16 cellular contexts compared by ENCODE assay signal in the genomic region with DNA sequence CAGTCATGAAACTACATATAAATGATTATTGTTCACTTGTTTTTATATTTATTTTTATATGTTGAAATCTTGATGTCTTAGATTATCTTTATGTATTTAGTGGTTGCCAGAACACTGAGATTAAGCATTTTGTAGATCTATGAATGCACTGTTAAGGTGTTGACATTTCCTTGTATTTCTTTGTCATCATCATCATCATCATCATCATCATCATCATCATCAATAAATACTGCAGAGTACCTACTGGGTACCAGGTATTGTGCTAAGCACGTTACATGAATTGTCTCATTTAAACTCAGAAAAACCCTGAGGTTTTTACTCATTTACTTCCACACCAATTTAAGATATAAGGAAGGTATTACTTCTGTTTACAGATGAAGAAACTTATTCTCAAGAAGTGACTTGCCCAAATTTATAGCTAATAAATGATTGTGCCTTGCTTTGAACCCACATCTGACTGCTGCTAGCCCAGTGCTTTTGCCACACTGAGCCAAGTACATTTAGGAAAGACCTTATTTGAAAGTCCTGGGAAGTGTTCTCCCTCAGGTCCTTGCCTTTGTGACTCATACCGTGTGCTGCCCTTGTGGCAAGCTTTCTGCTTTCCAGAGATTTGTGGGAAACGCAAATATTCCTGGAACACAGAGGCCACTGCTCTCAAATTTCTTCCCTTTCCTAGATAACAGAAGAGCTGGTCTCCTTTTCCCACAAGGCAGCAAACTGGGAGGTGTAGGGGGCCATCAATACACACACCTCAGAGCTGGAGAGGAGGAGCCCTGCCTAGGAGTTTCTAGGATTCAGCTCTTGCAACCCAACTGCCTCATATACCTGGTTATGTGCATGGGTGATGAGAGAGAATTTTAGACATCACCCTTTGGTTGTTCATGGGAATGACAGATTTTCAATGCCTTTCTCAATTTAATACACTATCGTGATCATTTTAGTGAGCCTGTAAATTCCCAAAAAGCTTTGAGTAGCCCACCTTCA.
DNase-seq lines count a peak whose midpoint lies in the region; ATAC-seq, FAIRE-seq and TF ChIP-seq lines count a peak whose summit lies in the region.
"Had no signal": no experiment of that assay in that cellular context is flagged by ENCODE, and none has a peak within 500 bp of the region (broad histone marks: within the 10 kb centered on the region; RNA-seq: fewer than 3 reads in every experiment).

No MANE protein-coding gene starts in this region.

- POLR2A ChIA-PET in HepG2 (lab: Yijun Ruan, JAX): no interaction called here

- TF ChIP-seq CTCF in HepG2 (CRISPR knock-in tag; IDR thresholded peaks at IDR 0.05) (no peak), right lobe of liver (IDR thresholded peaks at IDR 0.05) (no peak), CD14-positive monocyte (IDR thresholded peaks at IDR 0.05) (no peak)

- no peak overlapping the region for H3K27ac ChIP-seq in HepG2 (ENCODE audit: extremely low read length, insufficient read depth, low read length)
- H3K27ac ChIP-seq in right lobe of liver: no peak overlapping the region
- H3K27ac ChIP-seq: gastroesophageal sphincter, PC-9 had no signal

- H3K4me1 Mint-ChIP-seq in CD14-positive monocyte: no peaks in the 10 kb centered on the region
- no peaks in the 10 kb centered on the region for H3K4me1 Mint-ChIP-seq in stimulated activated naive B cell treated with anti-CD40 and anti-IgM and Interleukin-4, amounts not matched to agents 10 μg/mL and 1 μg/mL and 100 μg/mL, for 72 hours

- H3K79me2 ChIP-seq in HepG2 (ENCODE audit: insufficient read depth, low read length): no peaks in the 10 kb centered on the region

- H3K27me3 Mint-ChIP-seq in CD14-positive monocyte (ENCODE audit: low read depth in 3 of 3): peaks cover 0 to 1% (median 0%) of the 10 kb centered on the region in 3 donors
- H3K27me3 Mint-ChIP-seq in stimulated activated naive B cell treated with anti-CD40 and anti-IgM and Interleukin-4, amounts not matched to agents 10 μg/mL and 1 μg/mL and 100 μg/mL, for 72 hours: no peaks in the 10 kb centered on the region

- TF ChIP-seq POLR2A in HepG2 (IDR thresholded peaks at IDR 0.05; ENCODE audit: insufficient read depth in 1 of 2, low read depth in 2 of 2, low read length in 2 of 2): no peak
- no peak for TF ChIP-seq POLR2A in right lobe of liver (IDR thresholded peaks at IDR 0.05)

- CTCF ChIA-PET in HepG2 (lab: Yijun Ruan, JAX; ENCODE audit: low intra/inter-chr PET ratio, low total read pairs): no interaction called here

- H3K9me3 ChIP-seq in HepG2 (ENCODE audit: low read length) (no peaks in the 10 kb centered on the region), right lobe of liver (no peaks in the 10 kb centered on the region)
- H3K9me3 ChIP-seq: gastroesophageal sphincter had no signal

- no peak overlapping the region for H3K4me3 Mint-ChIP-seq in CD14-positive monocyte
- no peak overlapping the region for H3K4me3 Mint-ChIP-seq in stimulated activated naive B cell treated with anti-CD40 and anti-IgM and Interleukin-4, amounts not matched to agents 10 μg/mL and 1 μg/mL and 100 μg/mL, for 72 hours
- H3K4me3 Mint-ChIP-seq: activated CD8-positive, alpha-beta T cell treated with anti-CD3 and anti-CD28 coated beads, Interleukin-2, amount 10 ng/mL, durations not matched to agents 7 days and 5 days had no signal

- no TSS peak for BruUV-seq in HepG2 (replicated peaks; lab: Mats Ljungman, UMichigan)

- H3K9ac ChIP-seq in HepG2 (ENCODE audit: insufficient read depth, low read depth, low read length): no peak overlapping the region

- no peak for TF ChIP-seq RAD21 in HepG2 (CRISPR knock-in tag; IDR thresholded peaks at IDR 0.05)

- H3K4me2 ChIP-seq in HepG2 (ENCODE audit: low read depth, low read length): no peak overlapping the region
- H3K4me2 ChIP-seq: PC-9 had no signal

- no peak for ATAC-seq in HepG2
- no peak for ATAC-seq in right lobe of liver
- ATAC-seq in HG03565 (IDR thresholded peaks at IDR 0.05; ENCODE audit: unreplicated experiment): no peak
- ATAC-seq in stimulated activated naive B cell treated with anti-CD40 and anti-IgM and Interleukin-4, amounts not matched to agents 10 μg/mL and 1 μg/mL and 100 μg/mL, for 72 hours (replicated peaks): no peak
- ATAC-seq: activated CD8-positive, alpha-beta T cell treated with anti-CD3 and anti-CD28 coated beads, Interleukin-2, amount 10 ng/mL, durations not matched to agents 7 days and 5 days; gastroesophageal sphincter had no signal

- DNase-seq in HepG2 (ENCODE audit: low spot score): no peak
- DNase-seq in right lobe of liver: no peak
- peak; percentile 2 for DNase-seq in T1000 (lab: John Stamatoyannopoulos, UW)
- DNase-seq in glomerular visceral epithelial cell (ENCODE audit: extremely low spot score): peak; percentile 53
- no peak for DNase-seq in GM19238 (ENCODE audit: insufficient read length, low spot score)
- no peak for DNase-seq in CD14-positive monocyte (ENCODE audit: low spot score)
- no peak for DNase-seq in stimulated activated naive B cell treated with anti-CD40 and anti-IgM and Interleukin-4, amounts not matched to agents 10 μg/mL and 1 μg/mL and 100 μg/mL, for 72 hours
- DNase-seq: ACHN; activated CD8-positive, alpha-beta T cell treated with anti-CD3 and anti-CD28 coated beads, Interleukin-2, amount 10 ng/mL, durations not matched to agents 7 days and 5 days; activated naive CD4-positive, alpha-beta T cell treated with Interleukin-2 at 50 U/mL for 16 hours; cortex of kidney; nucleus accumbens; PC-9; T-helper 9 cell had no signal

- H3K36me3 Mint-ChIP-seq in CD14-positive monocyte: no peaks in the 10 kb centered on the region
- H3K36me3 Mint-ChIP-seq in stimulated activated naive B cell treated with anti-CD40 and anti-IgM and Interleukin-4, amounts not matched to agents 10 μg/mL and 1 μg/mL and 100 μg/mL, for 72 hours: no peaks in the 10 kb centered on the region

- TF ChIP-seq EP300 in HepG2 (IDR thresholded peaks at IDR 0.05; ENCODE audit: low read depth in 2 of 2, low read length in 2 of 2) (no peak), HepG2 (CRISPR knock-in tag; IDR thresholded peaks at IDR 0.05; ENCODE audit: borderline replicate concordance) (no peak)

- H3K27me3 ChIP-seq in HepG2 (ENCODE audit: control insufficient read depth in 1 of 2, insufficient read depth in 2 of 2, low read length in 2 of 2): no peaks in the 10 kb centered on the region
- no peaks in the 10 kb centered on the region for H3K27me3 ChIP-seq in right lobe of liver
- H3K27me3 ChIP-seq: gastroesophageal sphincter had no signal

- H3K36me3 ChIP-seq in HepG2 (replicated peaks in 1 of 2; ENCODE audit: control insufficient read depth in 1 of 2, insufficient read depth in 2 of 2, low read length in 2 of 2): no peaks in the 10 kb centered on the region
- H3K36me3 ChIP-seq in right lobe of liver: no peaks in the 10 kb centered on the region
- H3K36me3 ChIP-seq: gastroesophageal sphincter had no signal

- no peak overlapping the region for H2AFZ ChIP-seq in HepG2 (ENCODE audit: low read length)
- H2AFZ ChIP-seq: PC-9 had no signal

- H3K4me1 ChIP-seq in HepG2 (ENCODE audit: insufficient read depth, low read length): no peaks in the 10 kb centered on the region
- no peaks in the 10 kb centered on the region for H3K4me1 ChIP-seq in right lobe of liver

- no peaks in the 10 kb centered on the region for H4K20me1 ChIP-seq in HepG2 (ENCODE audit: insufficient read depth, low read length)

- no peak for FAIRE-seq in HepG2 (lab: Jason Lieb, UNC)

- 35% methylated on average over 4 of the region's 4 CpGs for WGBS in HepG2 (ENCODE audit: low lambda C conversion rate)
- 73% methylated on average over 3 of the region's 4 CpGs for WGBS in right lobe of liver (ENCODE audit: insufficient coverage, low coverage, low lambda C conversion rate, missing lambda C conversion rate)

- H3K27ac Mint-ChIP-seq in CD14-positive monocyte: no peak overlapping the region
- H3K27ac Mint-ChIP-seq in stimulated activated naive B cell treated with anti-CD40 and anti-IgM and Interleukin-4, amounts not matched to agents 10 μg/mL and 1 μg/mL and 100 μg/mL, for 72 hours: no peak overlapping the region
- H3K27ac Mint-ChIP-seq: activated CD8-positive, alpha-beta T cell treated with anti-CD3 and anti-CD28 coated beads, Interleukin-2, amount 10 ng/mL, durations not matched to agents 7 days and 5 days had no signal

- intact Hi-C loops in HepG2 (cut with micrococcal nuclease; ENCODE audit: unreplicated experiment) (no loop called here), right lobe of liver (cut with DNase I) (no loop called here), CD14-positive monocyte (cut with micrococcal nuclease) (no loop called here)

- peaks cover 0 to 2% (median 0%) of the 10 kb centered on the region in 7 donors for H3K9me3 Mint-ChIP-seq in CD14-positive monocyte
- no peaks in the 10 kb centered on the region for H3K9me3 Mint-ChIP-seq in stimulated activated naive B cell treated with anti-CD40 and anti-IgM and Interleukin-4, amounts not matched to agents 10 μg/mL and 1 μg/mL and 100 μg/mL, for 72 hours

- no peak overlapping the region for H3K4me3 ChIP-seq in HepG2 (replicated peaks in 1 of 3; ENCODE audit: insufficient read depth in 1 of 3, low read depth in 2 of 3, low read length in 3 of 3)
- H3K4me3 ChIP-seq in right lobe of liver: no peak overlapping the region
- H3K4me3 ChIP-seq: gastroesophageal sphincter, PC-9 had no signal

- in situ Hi-C loops in HepG2 (cut with HindIII; ENCODE audit: extremely low pct_ligation_motif_present, low pct_unique_long_range_greater_than_20kb): no loop called here

TF ChIP-seq in HepG2, 621 proteins besides CTCF, POLR2A, EP300 and RAD21 (continues in another document):
- no peak for TF ChIP-seq EZH2 (conservative IDR thresholded peaks at IDR 0.05; ENCODE audit: low read depth, low read length)
- TF ChIP-seq, protein P1, sequence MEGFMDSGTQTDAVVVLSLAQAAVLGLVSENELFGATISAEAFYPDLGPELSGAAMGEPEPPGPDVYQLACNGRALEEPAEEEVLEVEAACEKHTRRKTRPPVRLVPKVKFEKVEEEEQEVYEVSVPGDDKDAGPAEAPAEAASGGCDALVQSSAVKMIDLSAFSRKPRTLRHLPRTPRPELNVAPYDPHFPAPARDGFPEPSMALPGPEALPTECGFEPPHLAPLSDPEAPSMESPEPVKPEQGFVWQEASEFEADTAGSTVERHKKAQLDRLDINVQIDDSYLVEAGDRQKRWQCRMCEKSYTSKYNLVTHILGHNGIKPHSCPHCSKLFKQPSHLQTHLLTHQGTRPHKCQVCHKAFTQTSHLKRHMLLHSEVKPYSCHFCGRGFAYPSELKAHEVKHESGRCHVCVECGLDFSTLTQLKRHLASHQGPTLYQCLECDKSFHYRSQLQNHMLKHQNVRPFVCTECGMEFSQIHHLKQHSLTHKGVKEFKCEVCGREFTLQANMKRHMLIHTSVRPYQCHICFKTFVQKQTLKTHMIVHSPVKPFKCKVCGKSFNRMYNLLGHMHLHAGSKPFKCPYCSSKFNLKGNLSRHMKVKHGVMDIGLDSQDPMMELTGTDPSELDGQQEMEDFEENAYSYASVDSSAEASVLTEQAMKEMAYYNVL (CRISPR knock-in tag; IDR thresholded peaks at IDR 0.05; ENCODE audit: borderline replicate concordance): no peak
- TF ChIP-seq ZNF530 (CRISPR knock-in tag; IDR thresholded peaks at IDR 0.05; ENCODE audit: low read depth): no peak
- TF ChIP-seq KDM5A (IDR thresholded peaks at IDR 0.05; ENCODE audit: borderline replicate concordance, low read length): no peak
- peak; percentile 76 for TF ChIP-seq CREB1 (IDR thresholded peaks at IDR 0.05)
- no peak for TF ChIP-seq CREB1 (CRISPR knock-in tag; IDR thresholded peaks at IDR 0.05)
- no peak for TF ChIP-seq MZF1 (CRISPR knock-in tag; IDR thresholded peaks at IDR 0.05; ENCODE audit: borderline replicate concordance)

Comparison
In these comparisons a context has a peak if more than half of its experiments do, and no peak if none do; other contexts are left out.
1. DNase-seq: peak in T1000 (single experiment) and glomerular visceral epithelial cell (single experiment); none in HepG2 (single experiment), right lobe of liver (0 of 3), GM19238 (single experiment), CD14-positive monocyte (single experiment) and stimulated activated naive B cell treated with anti-CD40 and anti-IgM and Interleukin-4, amounts not matched to agents 10 μg/mL and 1 μg/mL and 100 μg/mL, for 72 hours (single experiment).